1 cellular context compared by ENCODE assay signal in the genomic region with DNA sequence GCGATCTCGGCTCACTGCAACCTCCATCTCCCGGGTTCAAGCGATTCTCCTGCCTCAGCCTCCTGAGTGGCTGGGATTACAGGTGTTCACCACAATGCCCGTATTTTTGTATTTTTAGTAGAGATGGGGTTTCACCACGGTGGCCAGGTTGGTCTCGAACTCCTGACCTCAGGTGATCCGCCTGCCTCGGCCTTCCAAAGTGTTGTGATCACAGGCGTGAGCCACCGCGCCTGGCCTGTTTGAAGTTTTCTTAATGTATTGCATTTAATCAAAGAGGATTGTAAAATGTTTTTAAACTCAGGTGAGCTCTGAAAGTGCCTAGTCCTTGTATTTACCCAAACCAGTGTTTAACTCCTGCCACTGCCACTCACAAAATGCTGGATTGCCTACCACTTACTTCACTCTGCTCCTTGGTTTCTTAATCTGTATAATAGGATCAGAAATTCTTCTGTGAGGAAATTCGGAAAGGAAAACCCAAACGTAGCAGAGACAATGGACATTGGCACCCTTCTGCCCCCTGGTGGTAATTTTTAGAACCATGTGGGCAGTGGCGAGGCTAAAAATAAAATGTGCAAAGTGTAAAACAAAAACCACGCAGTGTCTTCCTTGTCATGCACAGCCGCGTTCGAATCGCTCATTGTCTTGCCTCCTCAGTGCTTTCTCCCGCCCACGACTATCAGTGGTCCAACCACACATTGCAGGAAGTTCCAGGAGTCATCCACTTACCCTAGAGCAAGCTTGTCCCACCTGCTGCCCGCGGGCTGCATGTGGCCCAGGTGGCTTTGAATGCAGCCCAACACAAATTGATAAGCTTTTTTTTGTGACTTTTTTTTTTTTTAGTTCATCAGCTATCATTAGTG.
TF ChIP-seq lines count a peak whose summit lies in the region.

No MANE protein-coding gene starts in this region.

TF ChIP-seq in HepG2, 621 proteins besides CTCF, POLR2A, EP300 and RAD21:
- TF ChIP-seq FOXM1 (CRISPR knock-in tag; IDR thresholded peaks at IDR 0.05) (no peak), FOSL1 (CRISPR knock-in tag; IDR thresholded peaks at IDR 0.05; ENCODE audit: borderline replicate concordance) (no peak), ZBTB7A (CRISPR knock-in tag; IDR thresholded peaks at IDR 0.05) (no peak), ZFP36L1 (CRISPR knock-in tag; IDR thresholded peaks at IDR 0.05) (no peak), ZNF567 (CRISPR knock-in tag; IDR thresholded peaks at IDR 0.05; ENCODE audit: borderline replicate concordance) (no peak), IRF2 (CRISPR knock-in tag; IDR thresholded peaks at IDR 0.05) (no peak), SALL1 (CRISPR knock-in tag; IDR thresholded peaks at IDR 0.05) (peak; percentile 20; the same call in 1 of the 2 replicates), NKX3-1 (CRISPR knock-in tag; IDR thresholded peaks at IDR 0.05) (no peak), TOE1 (CRISPR knock-in tag; IDR thresholded peaks at IDR 0.05) (no peak), NCOA5 (CRISPR knock-in tag; IDR thresholded peaks at IDR 0.05) (no peak), MLLT10 (CRISPR knock-in tag; IDR thresholded peaks at IDR 0.05) (no peak), NR2F2 (IDR thresholded peaks at IDR 0.05; ENCODE audit: borderline replicate concordance, low read depth) (no peak), SRF (IDR thresholded peaks at IDR 0.05; ENCODE audit: low read depth, low read length) (0 out of 2 replicates have a peak, but pooled peaks have one; percentile 9), MAFK (conservative IDR thresholded peaks at IDR 0.05 in 1 of 2, IDR thresholded peaks at IDR 0.05 in 1 of 2; ENCODE audit: low read length in 2 of 2) (no peak), GFI1 (CRISPR knock-in tag; IDR thresholded peaks at IDR 0.05; ENCODE audit: borderline replicate concordance) (no peak), IKZF1 (IDR thresholded peaks at IDR 0.05) (no peak), AGO1 (IDR thresholded peaks at IDR 0.05; ENCODE audit: low read depth, low read length, poor library complexity, severe bottlenecking) (no peak), ZNF713 (CRISPR knock-in tag; IDR thresholded peaks at IDR 0.05) (no peak), ERF (CRISPR knock-in tag; IDR thresholded peaks at IDR 0.05) (0 out of 2 replicates have a peak, but pooled peaks have one; percentile 15), ZBTB3 (CRISPR knock-in tag; IDR thresholded peaks at IDR 0.05; ENCODE audit: borderline replicate concordance, low read depth) (no peak), ZNF121 (CRISPR knock-in tag; IDR thresholded peaks at IDR 0.05) (no peak), STAG1 (CRISPR knock-in tag; IDR thresholded peaks at IDR 0.05) (peak; percentile 83), MED1 (CRISPR knock-in tag; IDR thresholded peaks at IDR 0.05) (0 out of 2 replicates have a peak, but pooled peaks have one; percentile 17), ZNF232 (CRISPR knock-in tag; IDR thresholded peaks at IDR 0.05; ENCODE audit: borderline replicate concordance) (no peak), ELF3 (CRISPR knock-in tag; IDR thresholded peaks at IDR 0.05) (peak; percentile 21; the same call in 1 of the 2 replicates), ZNF263 (CRISPR knock-in tag; IDR thresholded peaks at IDR 0.05) (no peak), SSRP1 (CRISPR knock-in tag; IDR thresholded peaks at IDR 0.05) (no peak), ATRX (CRISPR knock-in tag; IDR thresholded peaks at IDR 0.05; ENCODE audit: borderline replicate concordance) (no peak), YY1 (IDR thresholded peaks at IDR 0.05; ENCODE audit: insufficient read depth, insufficient replicate concordance, low read depth, low read length) (no peak), TBX3 (IDR thresholded peaks at IDR 0.05; ENCODE audit: borderline replicate concordance) (no peak), PHF5A (CRISPR knock-in tag; IDR thresholded peaks at IDR 0.05; ENCODE audit: low read depth, unreplicated experiment) (no peak), SAP130 (CRISPR knock-in tag; IDR thresholded peaks at IDR 0.05; ENCODE audit: low read depth) (0 out of 2 replicates have a peak, but pooled peaks have one; percentile 10), FOXA1 (IDR thresholded peaks at IDR 0.05) (no peak), FOXA1 (CRISPR knock-in tag; IDR thresholded peaks at IDR 0.05) (no peak), SMC3 (IDR thresholded peaks at IDR 0.05; ENCODE audit: low read length) (peak; percentile 94), ZNF138 (CRISPR knock-in tag; IDR thresholded peaks at IDR 0.05; ENCODE audit: low read depth) (no peak), CCDC6 (CRISPR knock-in tag; IDR thresholded peaks at IDR 0.05) (no peak), SRSF1 (optimal IDR thresholded peaks at IDR 0.05; ENCODE audit: low read depth, low read length) (no peak), ZNF747 (CRISPR knock-in tag; IDR thresholded peaks at IDR 0.05; ENCODE audit: borderline replicate concordance) (no peak), NR2F1 (CRISPR knock-in tag; IDR thresholded peaks at IDR 0.05) (no peak), ZSCAN21 (CRISPR knock-in tag; IDR thresholded peaks at IDR 0.05; ENCODE audit: borderline replicate concordance) (no peak), GATAD2A (CRISPR knock-in tag; IDR thresholded peaks at IDR 0.05) (0 out of 2 replicates have a peak, but pooled peaks have one; percentile 22), ZFP36L2 (CRISPR knock-in tag; IDR thresholded peaks at IDR 0.05) (no peak)
- TF ChIP-seq, protein P1, sequence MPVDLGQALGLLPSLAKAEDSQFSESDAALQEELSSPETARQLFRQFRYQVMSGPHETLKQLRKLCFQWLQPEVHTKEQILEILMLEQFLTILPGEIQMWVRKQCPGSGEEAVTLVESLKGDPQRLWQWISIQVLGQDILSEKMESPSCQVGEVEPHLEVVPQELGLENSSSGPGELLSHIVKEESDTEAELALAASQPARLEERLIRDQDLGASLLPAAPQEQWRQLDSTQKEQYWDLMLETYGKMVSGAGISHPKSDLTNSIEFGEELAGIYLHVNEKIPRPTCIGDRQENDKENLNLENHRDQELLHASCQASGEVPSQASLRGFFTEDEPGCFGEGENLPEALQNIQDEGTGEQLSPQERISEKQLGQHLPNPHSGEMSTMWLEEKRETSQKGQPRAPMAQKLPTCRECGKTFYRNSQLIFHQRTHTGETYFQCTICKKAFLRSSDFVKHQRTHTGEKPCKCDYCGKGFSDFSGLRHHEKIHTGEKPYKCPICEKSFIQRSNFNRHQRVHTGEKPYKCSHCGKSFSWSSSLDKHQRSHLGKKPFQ (CRISPR knock-in tag; IDR thresholded peaks at IDR 0.05; ENCODE audit: insufficient replicate concordance) = no peak
- TF ChIP-seq, protein P2, sequence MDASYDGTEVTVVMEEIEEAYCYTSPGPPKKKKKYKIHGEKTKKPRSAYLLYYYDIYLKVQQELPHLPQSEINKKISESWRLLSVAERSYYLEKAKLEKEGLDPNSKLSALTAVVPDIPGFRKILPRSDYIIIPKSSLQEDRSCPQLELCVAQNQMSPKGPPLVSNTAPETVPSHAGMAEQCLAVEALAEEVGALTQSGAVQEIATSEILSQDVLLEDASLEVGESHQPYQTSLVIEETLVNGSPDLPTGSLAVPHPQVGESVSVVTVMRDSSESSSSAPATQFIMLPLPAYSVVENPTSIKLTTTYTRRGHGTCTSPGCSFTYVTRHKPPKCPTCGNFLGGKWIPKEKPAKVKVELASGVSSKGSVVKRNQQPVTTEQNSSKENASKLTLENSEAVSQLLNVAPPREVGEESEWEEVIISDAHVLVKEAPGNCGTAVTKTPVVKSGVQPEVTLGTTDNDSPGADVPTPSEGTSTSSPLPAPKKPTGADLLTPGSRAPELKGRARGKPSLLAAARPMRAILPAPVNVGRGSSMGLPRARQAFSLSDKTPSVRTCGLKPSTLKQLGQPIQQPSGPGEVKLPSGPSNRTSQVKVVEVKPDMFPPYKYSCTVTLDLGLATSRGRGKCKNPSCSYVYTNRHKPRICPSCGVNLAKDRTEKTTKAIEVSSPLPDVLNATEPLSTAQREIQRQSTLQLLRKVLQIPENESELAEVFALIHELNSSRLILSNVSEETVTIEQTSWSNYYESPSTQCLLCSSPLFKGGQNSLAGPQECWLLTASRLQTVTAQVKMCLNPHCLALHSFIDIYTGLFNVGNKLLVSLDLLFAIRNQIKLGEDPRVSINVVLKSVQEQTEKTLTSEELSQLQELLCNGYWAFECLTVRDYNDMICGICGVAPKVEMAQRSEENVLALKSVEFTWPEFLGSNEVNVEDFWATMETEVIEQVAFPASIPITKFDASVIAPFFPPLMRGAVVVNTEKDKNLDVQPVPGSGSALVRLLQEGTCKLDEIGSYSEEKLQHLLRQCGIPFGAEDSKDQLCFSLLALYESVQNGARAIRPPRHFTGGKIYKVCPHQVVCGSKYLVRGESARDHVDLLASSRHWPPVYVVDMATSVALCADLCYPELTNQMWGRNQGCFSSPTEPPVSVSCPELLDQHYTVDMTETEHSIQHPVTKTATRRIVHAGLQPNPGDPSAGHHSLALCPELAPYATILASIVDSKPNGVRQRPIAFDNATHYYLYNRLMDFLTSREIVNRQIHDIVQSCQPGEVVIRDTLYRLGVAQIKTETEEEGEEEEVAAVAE (CRISPR knock-in tag; IDR thresholded peaks at IDR 0.05; ENCODE audit: borderline replicate concordance) = no peak
- TF ChIP-seq, protein P3, sequence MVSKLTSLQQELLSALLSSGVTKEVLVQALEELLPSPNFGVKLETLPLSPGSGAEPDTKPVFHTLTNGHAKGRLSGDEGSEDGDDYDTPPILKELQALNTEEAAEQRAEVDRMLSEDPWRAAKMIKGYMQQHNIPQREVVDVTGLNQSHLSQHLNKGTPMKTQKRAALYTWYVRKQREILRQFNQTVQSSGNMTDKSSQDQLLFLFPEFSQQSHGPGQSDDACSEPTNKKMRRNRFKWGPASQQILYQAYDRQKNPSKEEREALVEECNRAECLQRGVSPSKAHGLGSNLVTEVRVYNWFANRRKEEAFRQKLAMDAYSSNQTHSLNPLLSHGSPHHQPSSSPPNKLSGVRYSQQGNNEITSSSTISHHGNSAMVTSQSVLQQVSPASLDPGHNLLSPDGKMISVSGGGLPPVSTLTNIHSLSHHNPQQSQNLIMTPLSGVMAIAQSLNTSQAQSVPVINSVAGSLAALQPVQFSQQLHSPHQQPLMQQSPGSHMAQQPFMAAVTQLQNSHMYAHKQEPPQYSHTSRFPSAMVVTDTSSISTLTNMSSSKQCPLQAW (CRISPR knock-in tag; IDR thresholded peaks at IDR 0.05) = 0 out of 2 replicates have a peak, but pooled peaks have one; percentile 31
- TF ChIP-seq, protein P4, sequence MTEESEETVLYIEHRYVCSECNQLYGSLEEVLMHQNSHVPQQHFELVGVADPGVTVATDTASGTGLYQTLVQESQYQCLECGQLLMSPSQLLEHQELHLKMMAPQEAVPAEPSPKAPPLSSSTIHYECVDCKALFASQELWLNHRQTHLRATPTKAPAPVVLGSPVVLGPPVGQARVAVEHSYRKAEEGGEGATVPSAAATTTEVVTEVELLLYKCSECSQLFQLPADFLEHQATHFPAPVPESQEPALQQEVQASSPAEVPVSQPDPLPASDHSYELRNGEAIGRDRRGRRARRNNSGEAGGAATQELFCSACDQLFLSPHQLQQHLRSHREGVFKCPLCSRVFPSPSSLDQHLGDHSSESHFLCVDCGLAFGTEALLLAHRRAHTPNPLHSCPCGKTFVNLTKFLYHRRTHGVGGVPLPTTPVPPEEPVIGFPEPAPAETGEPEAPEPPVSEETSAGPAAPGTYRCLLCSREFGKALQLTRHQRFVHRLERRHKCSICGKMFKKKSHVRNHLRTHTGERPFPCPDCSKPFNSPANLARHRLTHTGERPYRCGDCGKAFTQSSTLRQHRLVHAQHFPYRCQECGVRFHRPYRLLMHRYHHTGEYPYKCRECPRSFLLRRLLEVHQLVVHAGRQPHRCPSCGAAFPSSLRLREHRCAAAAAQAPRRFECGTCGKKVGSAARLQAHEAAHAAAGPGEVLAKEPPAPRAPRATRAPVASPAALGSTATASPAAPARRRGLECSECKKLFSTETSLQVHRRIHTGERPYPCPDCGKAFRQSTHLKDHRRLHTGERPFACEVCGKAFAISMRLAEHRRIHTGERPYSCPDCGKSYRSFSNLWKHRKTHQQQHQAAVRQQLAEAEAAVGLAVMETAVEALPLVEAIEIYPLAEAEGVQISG (CRISPR knock-in tag; IDR thresholded peaks at IDR 0.05) = no peak
- TF ChIP-seq, protein P5, sequence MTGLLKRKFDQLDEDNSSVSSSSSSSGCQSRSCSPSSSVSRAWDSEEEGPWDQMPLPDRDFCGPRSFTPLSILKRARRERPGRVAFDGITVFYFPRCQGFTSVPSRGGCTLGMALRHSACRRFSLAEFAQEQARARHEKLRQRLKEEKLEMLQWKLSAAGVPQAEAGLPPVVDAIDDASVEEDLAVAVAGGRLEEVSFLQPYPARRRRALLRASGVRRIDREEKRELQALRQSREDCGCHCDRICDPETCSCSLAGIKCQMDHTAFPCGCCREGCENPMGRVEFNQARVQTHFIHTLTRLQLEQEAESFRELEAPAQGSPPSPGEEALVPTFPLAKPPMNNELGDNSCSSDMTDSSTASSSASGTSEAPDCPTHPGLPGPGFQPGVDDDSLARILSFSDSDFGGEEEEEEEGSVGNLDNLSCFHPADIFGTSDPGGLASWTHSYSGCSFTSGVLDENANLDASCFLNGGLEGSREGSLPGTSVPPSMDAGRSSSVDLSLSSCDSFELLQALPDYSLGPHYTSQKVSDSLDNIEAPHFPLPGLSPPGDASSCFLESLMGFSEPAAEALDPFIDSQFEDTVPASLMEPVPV (CRISPR knock-in tag; IDR thresholded peaks at IDR 0.05) = no peak
- TF ChIP-seq, protein P6, sequence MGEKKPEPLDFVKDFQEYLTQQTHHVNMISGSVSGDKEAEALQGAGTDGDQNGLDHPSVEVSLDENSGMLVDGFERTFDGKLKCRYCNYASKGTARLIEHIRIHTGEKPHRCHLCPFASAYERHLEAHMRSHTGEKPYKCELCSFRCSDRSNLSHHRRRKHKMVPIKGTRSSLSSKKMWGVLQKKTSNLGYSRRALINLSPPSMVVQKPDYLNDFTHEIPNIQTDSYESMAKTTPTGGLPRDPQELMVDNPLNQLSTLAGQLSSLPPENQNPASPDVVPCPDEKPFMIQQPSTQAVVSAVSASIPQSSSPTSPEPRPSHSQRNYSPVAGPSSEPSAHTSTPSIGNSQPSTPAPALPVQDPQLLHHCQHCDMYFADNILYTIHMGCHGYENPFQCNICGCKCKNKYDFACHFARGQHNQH (CRISPR knock-in tag; IDR thresholded peaks at IDR 0.05) = no peak
- TF ChIP-seq, protein P7, sequence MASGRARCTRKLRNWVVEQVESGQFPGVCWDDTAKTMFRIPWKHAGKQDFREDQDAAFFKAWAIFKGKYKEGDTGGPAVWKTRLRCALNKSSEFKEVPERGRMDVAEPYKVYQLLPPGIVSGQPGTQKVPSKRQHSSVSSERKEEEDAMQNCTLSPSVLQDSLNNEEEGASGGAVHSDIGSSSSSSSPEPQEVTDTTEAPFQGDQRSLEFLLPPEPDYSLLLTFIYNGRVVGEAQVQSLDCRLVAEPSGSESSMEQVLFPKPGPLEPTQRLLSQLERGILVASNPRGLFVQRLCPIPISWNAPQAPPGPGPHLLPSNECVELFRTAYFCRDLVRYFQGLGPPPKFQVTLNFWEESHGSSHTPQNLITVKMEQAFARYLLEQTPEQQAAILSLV (CRISPR knock-in tag; IDR thresholded peaks at IDR 0.05; ENCODE audit: borderline replicate concordance) = no peak
TF ChIP-seq in HepG2: peak in this region for 10.
